8 cellular contexts compared by ENCODE assay signal in genomic region chr15:28454751-28455209, GRCh38.
A peak's percentile ranks its signal among the peaks of the same experiment; 100 is the strongest.
DNase-seq lines count a peak whose midpoint lies in the region; ATAC-seq and TF ChIP-seq lines count a peak whose summit lies in the region.
"Not testable (repeated sequence)": the region's sequence is repeated elsewhere in the genome, so short reads cannot be mapped to it uniquely, and the experiment has no call there.

No MANE protein-coding gene starts in this region.

- H3K9me2 ChIP-seq in GM23338 (ENCODE audit: insufficient read depth); hepatocyte (replicated peaks; ENCODE audit: insufficient read depth): not testable (repeated sequence)

- not testable (repeated sequence) for H2BK5ac ChIP-seq in trophoblast cell (ENCODE audit: low read depth, low read length, poor library complexity)

- not testable (repeated sequence) for H2AFZ ChIP-seq in GM23338; hepatocyte; trophoblast cell (ENCODE audit: insufficient read depth, low read length, poor library complexity)

- H3K4me1 ChIP-seq in GM23338 (ENCODE audit: insufficient read depth); RWPE2 (ENCODE audit: insufficient read depth, poor library complexity, severe bottlenecking); gastroesophageal sphincter; hepatocyte (ENCODE audit: insufficient read depth); left lung; trophoblast cell (ENCODE audit: control insufficient read depth in 1 of 2, insufficient read depth in 2 of 2, low read length in 2 of 2); suprapubic skin: not testable (repeated sequence)

- H3K79me2 ChIP-seq in GM23338 (replicated peaks; ENCODE audit: insufficient read depth); hepatocyte; trophoblast cell (ENCODE audit: control insufficient read depth, insufficient read depth, low read length, poor library complexity): not testable (repeated sequence)

- H3K27me3 Mint-ChIP-seq in GM23338 (ENCODE audit: insufficient read depth, low read depth, poor library complexity) (peaks cover 11% of the 10 kb centered on the region), chondrocyte (ENCODE audit: low read depth) (peaks cover 12% of the 10 kb centered on the region)

- not testable (repeated sequence) for H2BK120ac ChIP-seq in trophoblast cell (ENCODE audit: insufficient read depth, low read length, poor library complexity)

- WGBS in gastroesophageal sphincter (ENCODE audit: low coverage in 1 of 2), 2 donors: 0% methylated on average over 1 of the region's 42 CpGs; no CpG with 5 or more reads in 1 of the 2 donors
- WGBS in hepatocyte (ENCODE audit: low lambda C conversion rate, missing lambda C conversion rate): 56% methylated on average over 7 of the region's 42 CpGs
- WGBS in trophoblast cell (ENCODE audit: extremely low coverage, insufficient coverage, insufficient read length): no CpG with 5 or more reads among the region's 42 CpGs
- WGBS in suprapubic skin: 4% methylated on average over 22 of the region's 42 CpGs

- H3K4me3 Mint-ChIP-seq in GM23338 (peak overlapping the region; percentile 38; the same call in 1 of the 3 replicates), chondrocyte (ENCODE audit: unreplicated experiment) (peak overlapping the region; percentile 46)

- H3K18ac ChIP-seq in trophoblast cell (ENCODE audit: low read length): not testable (repeated sequence)

- H3K79me1 ChIP-seq in trophoblast cell (ENCODE audit: low read length): not testable (repeated sequence)

- not testable (repeated sequence) for H3K27ac ChIP-seq in GM23338 (ENCODE audit: low read depth); RWPE2 (ENCODE audit: poor library complexity, severe bottlenecking); gastroesophageal sphincter; hepatocyte; left lung; trophoblast cell (ENCODE audit: low read depth, low read length); suprapubic skin

- TF ChIP-seq EP300 in gastroesophageal sphincter (IDR thresholded peaks at IDR 0.05); suprapubic skin (IDR thresholded peaks at IDR 0.05): not testable (repeated sequence)

- H3K9ac ChIP-seq in trophoblast cell (ENCODE audit: low read length): not testable (repeated sequence)

- not testable (repeated sequence) for H3K36me3 ChIP-seq in GM23338 (ENCODE audit: insufficient read depth); RWPE2 (ENCODE audit: low read depth); gastroesophageal sphincter; hepatocyte (replicated peaks; ENCODE audit: insufficient read depth, low read depth); left lung; trophoblast cell (ENCODE audit: control insufficient read depth in 1 of 2, insufficient read depth in 2 of 2, low read length in 2 of 2); suprapubic skin

- H3K4me2 ChIP-seq in GM23338 (peak overlapping the region; percentile 66; the same call in 1 of the 2 replicates), hepatocyte (peak overlapping the region; percentile 67), trophoblast cell (ENCODE audit: low read length) (peak overlapping the region; percentile 70)

- not testable (repeated sequence) for H4K91ac ChIP-seq in trophoblast cell (ENCODE audit: low read depth, low read length)

- not testable (repeated sequence) for H4K20me1 ChIP-seq in GM23338 (replicated peaks; ENCODE audit: insufficient read depth); hepatocyte (ENCODE audit: insufficient read depth, poor library complexity, severe bottlenecking)

- not testable (repeated sequence) for H3K9me3 Mint-ChIP-seq in GM23338; chondrocyte (ENCODE audit: low read depth)

- not testable (repeated sequence) for H3K4me1 Mint-ChIP-seq in GM23338; chondrocyte (ENCODE audit: low read depth)

- not testable (repeated sequence) for TF ChIP-seq CTCF in GM23338 (conservative IDR thresholded peaks at IDR 0.05; ENCODE audit: low read depth in 2 of 2); RWPE2 (IDR thresholded peaks at IDR 0.05; ENCODE audit: poor library complexity, severe bottlenecking); chondrocyte (IDR thresholded peaks at IDR 0.05); hepatocyte (IDR thresholded peaks at IDR 0.05; ENCODE audit: poor library complexity); left lung (IDR thresholded peaks at IDR 0.05); suprapubic skin (IDR thresholded peaks at IDR 0.05)
- peak in 1 of 4 experiments; percentile 32 for TF ChIP-seq CTCF in gastroesophageal sphincter (IDR thresholded peaks at IDR 0.05)

- not testable (repeated sequence) for H3K4ac ChIP-seq in trophoblast cell (ENCODE audit: low read depth, low read length)

- H3K23ac ChIP-seq in trophoblast cell (ENCODE audit: low read length): not testable (repeated sequence)

- H3K27me3 ChIP-seq in GM23338 (ENCODE audit: insufficient read depth) (peaks cover 11% of the 10 kb centered on the region), gastroesophageal sphincter (peaks cover 27% of the 10 kb centered on the region), left lung (peaks cover 22 to 38% of the 10 kb centered on the region in 2 donors), suprapubic skin (peaks cover 24% of the 10 kb centered on the region)
- H3K27me3 ChIP-seq in RWPE2 (ENCODE audit: insufficient read depth, poor library complexity, severe bottlenecking); hepatocyte; trophoblast cell (ENCODE audit: insufficient read depth, low read length): not testable (repeated sequence)

- TF ChIP-seq POLR2A in gastroesophageal sphincter (IDR thresholded peaks at IDR 0.05); suprapubic skin (IDR thresholded peaks at IDR 0.05): not testable (repeated sequence)

- H3K27ac Mint-ChIP-seq in GM23338; chondrocyte (ENCODE audit: unreplicated experiment): not testable (repeated sequence)

- H3K4me3 ChIP-seq in GM23338: peak overlapping the region; percentile 56
- H3K4me3 ChIP-seq in RWPE2 (ENCODE audit: severe bottlenecking): peak overlapping the region; percentile 26
- H3K4me3 ChIP-seq in gastroesophageal sphincter: peak overlapping the region; percentile 12 to 47
- H3K4me3 ChIP-seq in hepatocyte, left lung: not testable (repeated sequence)
- peak overlapping the region; percentile 49 for H3K4me3 ChIP-seq in trophoblast cell (ENCODE audit: low read depth, low read length)
- H3K4me3 ChIP-seq in suprapubic skin: peak overlapping the region; percentile 24

- not testable (repeated sequence) for H4K12ac ChIP-seq in trophoblast cell (ENCODE audit: low read depth, low read length)

- H2BK12ac ChIP-seq in trophoblast cell (ENCODE audit: low read length): not testable (repeated sequence)

- not testable (repeated sequence) for H2AK5ac ChIP-seq in trophoblast cell (ENCODE audit: low read length)

- not testable (repeated sequence) for H3K9me3 ChIP-seq in RWPE2 (ENCODE audit: severe bottlenecking); gastroesophageal sphincter; hepatocyte (ENCODE audit: low read depth); left lung; trophoblast cell (ENCODE audit: insufficient read depth, low read depth, low read length); suprapubic skin

- DNase-seq in GM23338 (ENCODE audit: low spot score) (peak; percentile 22), RWPE2 (ENCODE audit: low spot score) (peak; percentile 67), left lung (peak; percentile 33 to 65), trophoblast cell (peak in 1 of 2 donors; percentile 0), suprapubic skin (ENCODE audit: low spot score in 2 of 2) (peak in 1 of 2 donors; percentile 26)
- not testable (repeated sequence) for DNase-seq in chondrocyte (ENCODE audit: low spot score); hepatocyte (ENCODE audit: low spot score)

- peak; percentile 87 for ATAC-seq in GM23338
- ATAC-seq in RWPE2 (ENCODE audit: low read depth): peak; percentile 52; the same call in 1 of the 3 replicates
- ATAC-seq in gastroesophageal sphincter, left lung: not testable (repeated sequence)

- H3F3A ChIP-seq in GM23338 (replicated peaks; ENCODE audit: low read depth): not testable (repeated sequence)

- H3K36me3 Mint-ChIP-seq in GM23338 (ENCODE audit: low read depth); chondrocyte (ENCODE audit: low read depth): not testable (repeated sequence)

- H3K14ac ChIP-seq in trophoblast cell (ENCODE audit: low read length): not testable (repeated sequence)

- not testable (repeated sequence) for H4K8ac ChIP-seq in trophoblast cell (ENCODE audit: low read depth, low read length)

- intact Hi-C loops in left lung (cut with DNase I): not testable (repeated sequence)
